In the genomic region with DNA sequence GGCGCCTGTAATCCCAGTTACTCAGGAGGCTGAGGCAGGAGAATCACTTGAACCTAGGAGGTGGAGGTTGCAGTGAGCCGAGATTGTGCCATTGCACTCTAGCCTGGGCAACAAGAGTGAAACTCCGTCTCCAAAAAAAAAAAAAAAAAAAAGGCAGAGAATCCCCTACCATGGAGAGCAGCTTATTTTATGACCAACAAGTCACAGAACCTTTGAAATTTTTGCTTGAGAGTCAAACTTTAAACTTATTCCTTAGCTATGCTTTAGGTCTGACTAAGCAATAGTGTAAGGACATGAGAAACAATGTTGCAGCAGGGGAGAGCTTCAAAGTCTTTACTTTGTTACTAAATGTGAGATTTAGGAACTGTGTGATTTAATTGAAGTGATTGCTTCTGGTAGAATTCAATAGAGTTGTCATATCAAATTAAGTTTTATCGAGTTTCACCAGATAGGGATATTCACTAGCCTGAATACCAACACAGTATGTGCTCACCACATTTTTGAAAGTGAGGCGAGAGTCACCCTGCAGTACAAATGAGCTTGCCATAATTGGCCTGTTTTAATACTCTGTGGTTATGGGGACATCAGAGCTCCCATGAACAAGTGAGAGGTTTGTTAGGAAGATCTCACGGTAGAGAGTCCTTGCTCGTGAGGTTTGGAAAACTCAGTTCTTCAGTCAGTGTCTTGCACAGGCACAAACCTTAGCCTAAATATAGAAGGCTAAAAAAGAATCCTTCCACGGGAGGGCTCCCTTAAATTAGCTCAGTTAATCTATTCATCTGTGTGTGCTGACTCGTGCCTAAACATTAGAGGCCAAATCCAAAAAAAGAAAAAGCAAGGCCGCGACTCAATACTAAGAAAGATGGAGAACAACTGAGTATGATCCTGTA, we compare ENCODE assay signal across 16 cellular contexts.
A peak's percentile ranks its signal among the peaks of the same experiment; 100 is the strongest.
DNase-seq lines count a peak whose midpoint lies in the region; ATAC-seq and TF ChIP-seq lines count a peak whose summit lies in the region.
"Had no signal": no experiment of that assay in that cellular context is flagged by ENCODE, and none has a peak within 500 bp of the region (broad histone marks: within the 10 kb centered on the region; RNA-seq: fewer than 3 reads in every experiment).

No MANE protein-coding gene starts in this region.

- TF ChIP-seq CTCF in AG10803 (conservative IDR thresholded peaks at IDR 0.05; ENCODE audit: low read length) (no peak), RWPE2 (IDR thresholded peaks at IDR 0.05; ENCODE audit: poor library complexity, severe bottlenecking) (no peak), gastroesophageal sphincter (IDR thresholded peaks at IDR 0.05) (peak in 3 of 4 experiments; percentile 20 to 39 (median 31))

- ATAC-seq in RWPE2 (ENCODE audit: low read depth) (no peak), gastroesophageal sphincter (no peak), HG03097 (IDR thresholded peaks at IDR 0.05; ENCODE audit: low FRiP score, unreplicated experiment) (no peak)

- no peak for TF ChIP-seq EP300 in gastroesophageal sphincter (IDR thresholded peaks at IDR 0.05)

- H3K9me3 ChIP-seq in RWPE2 (ENCODE audit: severe bottlenecking) (no peaks in the 10 kb centered on the region), gastroesophageal sphincter (no peaks in the 10 kb centered on the region)
- H3K9me3 ChIP-seq: Caco-2, ovary had no signal

- H3K27ac ChIP-seq in RWPE2 (ENCODE audit: poor library complexity, severe bottlenecking): peak overlapping the region; percentile 97
- peak overlapping the region; percentile 88 to 97 (median 89) for H3K27ac ChIP-seq in gastroesophageal sphincter

- H3K36me3 ChIP-seq in RWPE2 (ENCODE audit: low read depth) (peaks cover 4% of the 10 kb centered on the region; the same call in 1 of the 2 replicates), gastroesophageal sphincter (no peaks in the 10 kb centered on the region)
- H3K36me3 ChIP-seq: ovary had no signal

- DNase-seq in AG10803 (ENCODE audit: low read depth) (peak; percentile 39), RWPE2 (ENCODE audit: low spot score) (no peak), retina (peak; percentile 63), NCI-H524 treated with DMSO at 0.1 percent for 48 hours (lab: John Stamatoyannopoulos, UW) (no peak), NOMO-1 treated with DMSO at 0.1 percent for 48 hours (lab: John Stamatoyannopoulos, UW; ENCODE audit: unreplicated experiment) (no peak), activated T-cell treated with anti-CD3 and anti-CD28 coated beads for 4 hours (no peak)
- DNase-seq: activated CD4-positive, alpha-beta T cell treated with anti-CD3 and anti-CD28 coated beads for 1 hour; activated CD8-positive, alpha-beta memory T cell treated with anti-CD3 and anti-CD28 coated beads, Interleukin-2, amount 50 U/mL, for 48 hours; activated naive CD4-positive, alpha-beta T cell treated with anti-CD3 and anti-CD28 coated beads, Interleukin-2, amount 10 ng/mL, durations not matched to agents 7 days and 5 days; Caco-2; immature natural killer cell; ovary; RPMI8226; substantia nigra had no signal

- TF ChIP-seq POLR2A in gastroesophageal sphincter (IDR thresholded peaks at IDR 0.05): no peak

- WGBS in gastroesophageal sphincter (ENCODE audit: low coverage in 1 of 2), 2 donors: 40 to 44% methylated on average over 7 to 9 of the region's 11 CpGs

- H3K27me3 ChIP-seq in RWPE2 (ENCODE audit: insufficient read depth, poor library complexity, severe bottlenecking): no peaks in the 10 kb centered on the region
- H3K27me3 ChIP-seq in gastroesophageal sphincter: no peaks in the 10 kb centered on the region
- H3K27me3 ChIP-seq: ovary had no signal

- H3K4me1 ChIP-seq in RWPE2 (ENCODE audit: insufficient read depth, poor library complexity, severe bottlenecking) (peaks cover 41% of the 10 kb centered on the region), gastroesophageal sphincter (peaks cover 36 to 90% (median 36%) of the 10 kb centered on the region in 3 donors)

- H3K4me3 ChIP-seq in AG10803 (ENCODE audit: low read length) (no peak overlapping the region), RWPE2 (ENCODE audit: severe bottlenecking) (no peak overlapping the region), gastroesophageal sphincter (no peak overlapping the region)
- H3K4me3 ChIP-seq: ovary had no signal

Comparison
In these comparisons a context has a peak if more than half of its experiments do, and no peak if none do; other contexts are left out.
1. DNase-seq: peak in AG10803 (single experiment) and retina (single experiment); none in RWPE2 (single experiment), NCI-H524 treated with DMSO at 0.1 percent for 48 hours (single experiment), NOMO-1 treated with DMSO at 0.1 percent for 48 hours (single experiment) and activated T-cell treated with anti-CD3 and anti-CD28 coated beads for 4 hours (single experiment).
2. CTCF ChIP-seq: peak in gastroesophageal sphincter (3 of 4); none in AG10803 (single experiment) and RWPE2 (single experiment).